Comparison of ENCODE assay signal across 8 cellular contexts in genomic region chr14:90331497-90332270, GRCh38. TPM values are rescaled to one million over a fixed set of nuclear protein-coding genes. Genes with fewer than 3 reads are reported as not detected.
DNase-seq lines count a peak whose midpoint lies in the region; ATAC-seq, FAIRE-seq and TF ChIP-seq lines count a peak whose summit lies in the region.

Gene NRDE2 (minus strand): TSS chr14:90331941. CDS start chr14:90331904, 37 bp downstream.

- peak; percentile 91 for DNase-seq in HCEC 1CT
- peak; percentile 92 for DNase-seq in MM.1S
- DNase-seq in SHP77 treated with DMSO at 0.1 percent for 48 hours (lab: John Stamatoyannopoulos, UW): peak; percentile 97
- DNase-seq in activated effector memory CD4-positive, alpha-beta T cell treated with Interleukin-2 at 50 U/mL for 16 hours: peak; percentile 91
- peak; percentile 94 for DNase-seq in fibroblast of the aortic adventitia (ENCODE audit: low read depth)
- DNase-seq in stimulated activated naive CD8-positive, alpha-beta T cell treated with anti-CD3 and anti-CD28 coated beads, Interleukin-15, Interleukin-2, amounts not matched to agents 100 U/mL and 50 U/mL, for 24 hours: peak; percentile 100

- peaks cover 4% of the 10 kb centered on the region for H3K36me3 Mint-ChIP-seq in nephron (ENCODE audit: low read depth)

- H3K4me1 Mint-ChIP-seq in nephron: peaks cover 16% of the 10 kb centered on the region

- H3K27me3 Mint-ChIP-seq in nephron (ENCODE audit: low read depth): peaks cover 23% of the 10 kb centered on the region

- no peaks in the 10 kb centered on the region for H3K9me2 ChIP-seq in MM.1S (replicated peaks; ENCODE audit: insufficient read depth, low read length)

- peaks cover 28% of the 10 kb centered on the region for H3K79me2 ChIP-seq in MM.1S (ENCODE audit: low read length)

- ATAC-seq in stimulated activated naive CD8-positive, alpha-beta T cell treated with anti-CD3 and anti-CD28 coated beads, Interleukin-15, Interleukin-2, amounts not matched to agents 100 U/mL and 50 U/mL, for 24 hours: peak; percentile 99

- H3K9me3 ChIP-seq in MM.1S (replicated peaks; ENCODE audit: insufficient read depth, low read length): no peaks in the 10 kb centered on the region

- peak within 1 kb of the TSS; percentile 90 for H3K4me2 ChIP-seq in MM.1S (ENCODE audit: low read depth, low read length)

- H3K4me3 Mint-ChIP-seq in nephron: peak within 1 kb of the TSS; percentile 93 to 96 (median 93)

- H3F3A ChIP-seq in MM.1S (ENCODE audit: insufficient read depth, low read length): no peaks in the 10 kb centered on the region

- H3K27ac Mint-ChIP-seq in nephron: peak within 1 kb of the TSS; percentile 99 to 100 (median 99)

- H3K27ac ChIP-seq in MM.1S (ENCODE audit: low read length): peak within 1 kb of the TSS; percentile 46; the same call in 1 of the 2 replicates

- H3K36me3 ChIP-seq in MM.1S (replicated peaks; ENCODE audit: insufficient read depth, low read length): no peaks in the 10 kb centered on the region

- FAIRE-seq in G401.6 (lab: Jason Lieb, UNC): peak; percentile 93

- H4K20me1 ChIP-seq in MM.1S (ENCODE audit: insufficient read depth, low read length): no peaks in the 10 kb centered on the region

- H3K4me1 ChIP-seq in MM.1S (ENCODE audit: low read length): 0 out of 2 replicates have a peak, but pooled peaks cover 4% of the 10 kb centered on the region

- TF ChIP-seq CTCF in MM.1S (IDR thresholded peaks at IDR 0.05; ENCODE audit: low read length): no peak
- no peak for TF ChIP-seq CTCF in fibroblast of the aortic adventitia (IDR thresholded peaks at IDR 0.05; ENCODE audit: insufficient read depth, low read length)
- no peak for TF ChIP-seq CTCF in nephron (IDR thresholded peaks at IDR 0.05; ENCODE audit: unreplicated experiment in 3 of 3)

- peak within 1 kb of the TSS; percentile 70 for H2AFZ ChIP-seq in MM.1S (ENCODE audit: low read length)

- H3K4me3 ChIP-seq in MM.1S (ENCODE audit: low read length) (peak within 1 kb of the TSS; percentile 81), fibroblast of the aortic adventitia (ENCODE audit: low read depth, low read length) (peak within 1 kb of the TSS; percentile 77)

- no peaks in the 10 kb centered on the region for H3K27me3 ChIP-seq in MM.1S (replicated peaks; ENCODE audit: insufficient read depth, low read length)

- peak within 1 kb of the TSS; percentile 82 for H3K9ac ChIP-seq in MM.1S (ENCODE audit: low read length)

- no peaks in the 10 kb centered on the region for H3K9me3 Mint-ChIP-seq in nephron

RNA-seq across cellular contexts. Expression of gene NRDE2, which starts in this region (rescaled TPM):
- total RNA-seq in fibroblast of the aortic adventitia (ENCODE audit: low replicate concordance): 11.2 and 21.0 TPM in 2 replicates

Comparison
In these comparisons a context has a peak if more than half of its experiments do, and no peak if none do; other contexts are left out.
1. Peak in every context shown above with its lines: DNase-seq, ATAC-seq, H3K4me3 ChIP-seq and H3K27ac ChIP-seq.